In the genomic region with DNA sequence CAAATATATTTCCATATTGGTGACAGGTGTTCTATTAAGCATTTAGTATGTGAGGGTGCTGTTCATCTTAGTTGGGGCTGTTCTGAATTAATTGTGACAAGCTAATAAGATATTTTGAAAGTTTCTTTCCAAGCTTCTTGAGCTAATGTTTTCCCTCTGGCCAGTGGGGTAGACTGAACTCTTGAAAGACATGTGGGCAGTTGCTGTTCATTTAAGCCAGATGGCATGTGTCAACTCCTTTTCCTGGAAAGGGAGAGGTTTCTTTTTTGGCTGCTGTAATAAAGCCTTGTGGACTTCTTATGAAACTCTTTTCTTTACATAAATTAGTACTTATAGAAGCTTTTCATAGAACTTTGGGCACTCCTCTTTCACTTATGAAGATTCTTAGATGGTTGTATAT, we compare ENCODE assay signal across 15 cellular contexts. TPM values are rescaled to one million over a fixed set of nuclear protein-coding genes. Genes with fewer than 3 reads are reported as not detected.
DNase-seq lines count a peak whose midpoint lies in the region; ATAC-seq, FAIRE-seq and TF ChIP-seq lines count a peak whose summit lies in the region.
"Had no signal": no experiment of that assay in that cellular context is flagged by ENCODE, and none has a peak within 500 bp of the region (broad histone marks: within the 10 kb centered on the region; RNA-seq: fewer than 3 reads in every experiment).

No MANE protein-coding gene starts in this region.

- H3K27me3 Mint-ChIP-seq in T-helper 1 cell treated with Interleukin-12 subunit alpha and Interleukin-12 subunit beta and Interleukin-4 antibody, amounts not matched to agents 30 μg/mL and 1 μg/mL, for 36 hours (ENCODE audit: low read depth): no peaks in the 10 kb centered on the region

- intact Hi-C loops in pancreas (cut with DNase I): no loop called here

- TF ChIP-seq CTCF in fibroblast of mammary gland (conservative IDR thresholded peaks at IDR 0.05; ENCODE audit: control insufficient read depth, insufficient read depth, low read depth, low read length) (peak; percentile 2), pancreas (IDR thresholded peaks at IDR 0.05) (no peak)

- H3K4me3 ChIP-seq in fibroblast of mammary gland (ENCODE audit: control insufficient read depth, low read depth, low read length) (no peak overlapping the region), pancreas (no peak overlapping the region)
- H3K4me3 ChIP-seq: hepatocyte had no signal

- H3K4me3 Mint-ChIP-seq in T-helper 1 cell treated with Interleukin-12 subunit alpha and Interleukin-12 subunit beta and Interleukin-4 antibody, amounts not matched to agents 30 μg/mL and 1 μg/mL, for 36 hours: no peak overlapping the region
- H3K4me3 Mint-ChIP-seq: WTC11 had no signal

- peak overlapping the region; percentile 7 for H3K27ac Mint-ChIP-seq in T-helper 1 cell treated with Interleukin-12 subunit alpha and Interleukin-12 subunit beta and Interleukin-4 antibody, amounts not matched to agents 30 μg/mL and 1 μg/mL, for 36 hours
- H3K27ac Mint-ChIP-seq: WTC11 had no signal

- no peak overlapping the region for H3K27ac ChIP-seq in pancreas
- H3K27ac ChIP-seq: hepatocyte had no signal

- H3K36me3 ChIP-seq in pancreas: no peaks in the 10 kb centered on the region

- peak; percentile 26 for FAIRE-seq in pancreas (lab: Jason Lieb, UNC)
- no peak for FAIRE-seq in urothelium cell line (lab: Jason Lieb, UNC)
- FAIRE-seq: small intestine had no signal

- H3K9me3 ChIP-seq in pancreas: no peaks in the 10 kb centered on the region

- H3K36me3 Mint-ChIP-seq in T-helper 1 cell treated with Interleukin-12 subunit alpha and Interleukin-12 subunit beta and Interleukin-4 antibody, amounts not matched to agents 30 μg/mL and 1 μg/mL, for 36 hours (ENCODE audit: low read depth): peaks cover 17% of the 10 kb centered on the region
- H3K36me3 Mint-ChIP-seq: WTC11 had no signal

- ATAC-seq in pancreas: peak in 3 of 4 donors; percentile 66 to 89 (median 85)
- ATAC-seq: WTC11 had no signal

- H3K9me3 Mint-ChIP-seq in T-helper 1 cell treated with Interleukin-12 subunit alpha and Interleukin-12 subunit beta and Interleukin-4 antibody, amounts not matched to agents 30 μg/mL and 1 μg/mL, for 36 hours: no peaks in the 10 kb centered on the region
- H3K9me3 Mint-ChIP-seq: WTC11 had no signal

- H3K4me1 Mint-ChIP-seq in T-helper 1 cell treated with Interleukin-12 subunit alpha and Interleukin-12 subunit beta and Interleukin-4 antibody, amounts not matched to agents 30 μg/mL and 1 μg/mL, for 36 hours (ENCODE audit: low read depth): peaks cover 55% of the 10 kb centered on the region

- peaks cover 0 to 24% (median 22%) of the 10 kb centered on the region in 3 donors for H3K4me1 ChIP-seq in pancreas

- H3K27me3 ChIP-seq in pancreas: no peaks in the 10 kb centered on the region
- H3K27me3 ChIP-seq: hepatocyte had no signal

- no peak for DNase-seq in T-helper 1 cell
- peak; percentile 55 for DNase-seq in NCI-H526 treated with DMSO at 0.1 percent for 48 hours (lab: John Stamatoyannopoulos, UW)
- DNase-seq in fibroblast of mammary gland (ENCODE audit: low read depth): peak; percentile 76
- DNase-seq in pancreas: no peak
- no peak for DNase-seq in effector CD4-positive, alpha-beta T cell
- no peak for DNase-seq in urothelium cell line (ENCODE audit: low spot score)
- no peak for DNase-seq in cerebellar cortex (ENCODE audit: low spot score)
- DNase-seq: activated effector memory CD4-positive, alpha-beta T cell treated with Interleukin-2 at 50 U/mL for 16 hours; dermis blood vessel endothelial cell; DND-41; RPMI8226; small intestine had no signal

RNA-seq across cellular contexts. Expression of a gene that starts 21.7 kb away (rescaled TPM):
- 10 to 100 TPM; 37.6 to 57.7 (median 45.3) TPM for total RNA-seq in pancreas
- 10 to 100 TPM in 1 of 2 donors, 1 to 10 TPM in 1; 7.5 to 20.9 TPM for polyA plus RNA-seq in pancreas

Comparison
In these comparisons a context has a peak if more than half of its experiments do, and no peak if none do; other contexts are left out.
1. DNase-seq: peak in NCI-H526 treated with DMSO at 0.1 percent for 48 hours (single experiment) and fibroblast of mammary gland (single experiment); none in T-helper 1 cell (0 of 5), pancreas (0 of 6), effector CD4-positive, alpha-beta T cell (single experiment), urothelium cell line (single experiment) and cerebellar cortex (single experiment).